Comparison of ENCODE assay signal across 8 cellular contexts in the genomic region with DNA sequence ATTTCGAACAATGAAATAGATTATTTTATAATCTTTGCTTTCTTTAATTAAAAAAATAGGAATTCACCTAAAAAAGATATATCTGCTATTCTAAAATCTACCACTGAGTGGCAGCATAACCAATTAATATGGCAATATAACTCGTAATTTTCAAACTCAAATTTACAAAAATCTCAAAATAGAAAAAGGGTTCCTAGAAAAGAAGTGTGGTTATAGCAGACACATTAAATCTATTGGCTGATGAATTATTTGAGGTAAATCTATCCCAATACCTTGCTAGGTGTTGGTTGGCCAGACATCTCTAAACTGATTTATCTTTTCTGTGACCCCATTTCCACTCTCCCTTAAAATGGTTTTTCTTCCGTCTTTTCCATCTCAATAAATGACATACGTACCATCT. TPM values are rescaled to one million over a fixed set of nuclear protein-coding genes. Genes with fewer than 3 reads are reported as not detected.
DNase-seq lines count a peak whose midpoint lies in the region; ATAC-seq and TF ChIP-seq lines count a peak whose summit lies in the region.

No MANE protein-coding gene starts in this region.

- no peak overlapping the region for H3K18ac ChIP-seq in neuronal stem cell (ENCODE audit: low read length)

- no peak overlapping the region for H2BK120ac ChIP-seq in neuronal stem cell (ENCODE audit: low read depth, low read length)

- H2BK5ac ChIP-seq in neuronal stem cell (ENCODE audit: low read length) = no peak overlapping the region

- intact Hi-C loops in aorta (cut with DNase I) = loop anchor here (1.0 to 5.0 kb wide), 2 partner anchors 69 to 84 kb away; no protein-coding TSS in a partner anchor

- H3K9ac ChIP-seq in neuronal stem cell (ENCODE audit: low read depth, low read length, poor library complexity) = no peak overlapping the region

- no peak overlapping the region for H3K4me2 ChIP-seq in neuronal stem cell (ENCODE audit: insufficient read depth, low read length, poor library complexity, severe bottlenecking)

- no peak overlapping the region for H3K14ac ChIP-seq in neuronal stem cell (ENCODE audit: low read length)

- DNase-seq in DMS114 treated with DMSO at 0.1 percent for 48 hours (lab: John Stamatoyannopoulos, UW; ENCODE audit: unreplicated experiment) = peak; percentile 19
- peak; percentile 6 for DNase-seq in LHCN-M2 (ENCODE audit: low read depth)
- no peak for DNase-seq in coronary artery (ENCODE audit: low spot score)
- peak; percentile 4 for DNase-seq in neuronal stem cell (ENCODE audit: low spot score)
- DNase-seq in aorta = no peak
- DNase-seq in stimulated activated CD4-positive, alpha-beta T cell treated with anti-CD3 and anti-CD28 coated beads, Interleukin-12 subunit alpha, Interleukin-12 subunit beta, amount 100 ng/mL, for 4 hours = no peak
- no peak for DNase-seq in caudate nucleus (lab: John Stamatoyannopoulos, UW)
- DNase-seq in NCI-H187 (lab: John Stamatoyannopoulos, UW) = no peak

- no peak overlapping the region for H4K8ac ChIP-seq in neuronal stem cell (ENCODE audit: low read depth, low read length)

- H2BK15ac ChIP-seq in neuronal stem cell (ENCODE audit: low read length) = no peak overlapping the region

- no peak overlapping the region for H2AFZ ChIP-seq in neuronal stem cell (ENCODE audit: low read length)

- no CpG with 5 or more reads among the region's 4 CpGs for WGBS in neuronal stem cell (ENCODE audit: extremely low coverage in 2 of 2, insufficient read length in 2 of 2, insufficient replicate concordance in 1 of 2), 2 donors
- WGBS in aorta, 2 donors = 13% methylated on average over 4 of the region's 4 CpGs

- H3K4me3 ChIP-seq in coronary artery (no peak overlapping the region), neuronal stem cell (ENCODE audit: low read length in 2 of 2) (no peak overlapping the region), aorta (ENCODE audit: low read length in 2 of 2) (no peak overlapping the region)

- H3K79me1 ChIP-seq in neuronal stem cell (ENCODE audit: low read depth, low read length) = no peaks in the 10 kb centered on the region

- H4K91ac ChIP-seq in neuronal stem cell (ENCODE audit: low read depth, low read length, poor library complexity) = no peak overlapping the region

- H2BK12ac ChIP-seq in neuronal stem cell (ENCODE audit: low read length) = no peak overlapping the region

- ATAC-seq in aorta (ENCODE audit: low FRiP score) = no peak

- no peak overlapping the region for H3K27ac ChIP-seq in coronary artery
- no peak overlapping the region for H3K27ac ChIP-seq in neuronal stem cell (replicated peaks; ENCODE audit: low read length)
- no peak overlapping the region for H3K27ac ChIP-seq in aorta (ENCODE audit: low read depth in 1 of 2, low read length in 2 of 2)
- H3K27ac ChIP-seq in caudate nucleus (ENCODE audit: low read depth, low read length) = no peak overlapping the region

- H3K9me3 ChIP-seq in neuronal stem cell (replicated peaks in 1 of 2; ENCODE audit: control insufficient read depth in 2 of 2, insufficient read depth in 1 of 2, low read depth in 1 of 2, low read length in 2 of 2) (no peaks in the 10 kb centered on the region), aorta (ENCODE audit: control insufficient read depth, low read length) (no peaks in the 10 kb centered on the region)

- H3K4me1 ChIP-seq in neuronal stem cell (ENCODE audit: control insufficient read depth in 2 of 2, insufficient read depth in 1 of 2, low read depth in 1 of 2, low read length in 2 of 2) (no peaks in the 10 kb centered on the region), aorta (ENCODE audit: control insufficient read depth in 1 of 2, insufficient read depth in 2 of 2, low read length in 2 of 2) (no peaks in the 10 kb centered on the region)

- H3K4ac ChIP-seq in neuronal stem cell (ENCODE audit: low read length) = no peak overlapping the region

- H3K36me3 ChIP-seq in neuronal stem cell (replicated peaks in 1 of 2; ENCODE audit: control insufficient read depth in 2 of 2, insufficient read depth in 2 of 2, low read length in 2 of 2) (no peaks in the 10 kb centered on the region), aorta (ENCODE audit: control insufficient read depth in 1 of 2, insufficient read depth in 2 of 2, low read length in 1 of 2) (no peaks in the 10 kb centered on the region)

- TF ChIP-seq CTCF in coronary artery (IDR thresholded peaks at IDR 0.05) = peak; percentile 51

- peaks cover 0 to 10% (median 0%) of the 10 kb centered on the region in 3 experiments for H3K27me3 ChIP-seq in neuronal stem cell (ENCODE audit: control insufficient read depth in 3 of 3, insufficient read depth in 3 of 3, low read depth in 1 of 3, low read length in 3 of 3)
- H3K27me3 ChIP-seq in aorta (ENCODE audit: control insufficient read depth in 1 of 2, insufficient read depth in 2 of 2, low read length in 1 of 2) = no peaks in the 10 kb centered on the region

- no peak overlapping the region for H3K23ac ChIP-seq in neuronal stem cell (ENCODE audit: low read depth, low read length, poor library complexity)

- no peak overlapping the region for H2AK5ac ChIP-seq in neuronal stem cell (ENCODE audit: low read depth, low read length)

RNA-seq across cellular contexts. Expression of a gene that starts 30.2 kb away (rescaled TPM):
- total RNA-seq in LHCN-M2 (2014; rRNA removed) = not detected in 2 replicates
- 0.02 TPM for polyA plus RNA-seq in LHCN-M2 (2012)
- polyA plus RNA-seq in neuronal stem cell (2013, experiment 1 of 2) = 0.11 TPM
- polyA plus RNA-seq in neuronal stem cell (2013, experiment 2 of 2) = 0.12 TPM
- total RNA-seq in aorta = 1 to 10 TPM in 1 of 2 donors, under 1 TPM in 1; 0.81 to 1.3 TPM
- polyA plus RNA-seq in aorta = 1 to 10 TPM in 1 of 2 donors, not detected in 1; 1.2 TPM

RNA-seq across cellular contexts. Expression of a gene that starts 40.6 kb away (rescaled TPM):
- total RNA-seq in LHCN-M2 (2014; rRNA removed) (8.0 and 9.2 TPM in 2 replicates), aorta (10 to 100 TPM; 46.2 to 50.0 TPM)
- 6.1 TPM for polyA plus RNA-seq in LHCN-M2 (2012)
- polyA plus RNA-seq in neuronal stem cell (2013, experiment 1 of 2) = 1.3 TPM
- 1.6 TPM for polyA plus RNA-seq in neuronal stem cell (2013, experiment 2 of 2)
- polyA plus RNA-seq in aorta = 10 to 100 TPM in 1 of 2 donors, 1 to 10 TPM in 1; 5.2 to 14.0 TPM

RNA-seq across cellular contexts. Expression of a gene that starts 52.4 kb away (rescaled TPM):
- total RNA-seq in LHCN-M2 (2014; rRNA removed) (3.1 and 3.4 TPM in 2 replicates), aorta (10 to 100 TPM; 26.5 to 29.1 TPM)
- 2.0 TPM for polyA plus RNA-seq in LHCN-M2 (2012)
- 0.47 TPM for polyA plus RNA-seq in neuronal stem cell (2013, experiment 1 of 2)
- 0.42 TPM for polyA plus RNA-seq in neuronal stem cell (2013, experiment 2 of 2)
- 10 to 100 TPM; 12.9 to 20.7 TPM for polyA plus RNA-seq in aorta

Comparison
In these comparisons a context has a peak if more than half of its experiments do, and no peak if none do; other contexts are left out.
1. DNase-seq: peak in DMS114 treated with DMSO at 0.1 percent for 48 hours (single experiment), LHCN-M2 (single experiment) and neuronal stem cell (single experiment); none in coronary artery (single experiment), aorta (0 of 2), stimulated activated CD4-positive, alpha-beta T cell treated with anti-CD3 and anti-CD28 coated beads, Interleukin-12 subunit alpha, Interleukin-12 subunit beta, amount 100 ng/mL, for 4 hours (single experiment), caudate nucleus (0 of 61) and NCI-H187 (0 of 2).